ENCODE assay signal across 8 cellular contexts in genomic region chr15:58269455-58270414, GRCh38.
DNase-seq lines count a peak whose midpoint lies in the region; ATAC-seq and TF ChIP-seq lines count a peak whose summit lies in the region.

No MANE protein-coding gene starts in this region.

- no peaks in the 10 kb centered on the region for H3K9me2 ChIP-seq in MM.1S (replicated peaks; ENCODE audit: insufficient read depth, low read length)

- H3K36me3 ChIP-seq in MM.1S (replicated peaks; ENCODE audit: insufficient read depth, low read length) = no peaks in the 10 kb centered on the region
- H3K36me3 ChIP-seq in tibial artery = no peaks in the 10 kb centered on the region

- H3F3A ChIP-seq in MM.1S (ENCODE audit: insufficient read depth, low read length) = peaks cover 5% of the 10 kb centered on the region; the same call in 1 of the 2 replicates

- H3K9me3 ChIP-seq in MM.1S (replicated peaks; ENCODE audit: insufficient read depth, low read length) (no peaks in the 10 kb centered on the region), tibial artery (no peaks in the 10 kb centered on the region)

- H3K27ac ChIP-seq in MM.1S (ENCODE audit: low read length) = peak overlapping the region; percentile 53; the same call in 1 of the 2 replicates
- H3K27ac ChIP-seq in tibial artery = no peak overlapping the region

- H3K4me3 ChIP-seq in MM.1S (ENCODE audit: low read length) (no peak overlapping the region; the same call in 1 of the 2 replicates), choroid plexus epithelial cell (ENCODE audit: low read depth, low read length) (no peak overlapping the region), tibial artery (no peak overlapping the region)

- H2AFZ ChIP-seq in MM.1S (ENCODE audit: low read length) = 0 out of 2 replicates have a peak overlapping the region, but pooled peaks have one; percentile 3

- intact Hi-C loops in tibial artery (cut with DNase I; ENCODE audit: low total_unique reads) = no loop called here

- peak overlapping the region; percentile 30 for H3K4me2 ChIP-seq in MM.1S (ENCODE audit: low read depth, low read length)

- ATAC-seq in SK-N-SH treated with all-trans-retinoic acid at 6 μM for 48 hours = peak; percentile 85
- ATAC-seq in left lobe of liver = peak; percentile 95
- ATAC-seq in HG03159 (IDR thresholded peaks at IDR 0.05; ENCODE audit: unreplicated experiment) = no peak

- H3K79me2 ChIP-seq in MM.1S (ENCODE audit: low read length) = no peaks in the 10 kb centered on the region

- peak overlapping the region; percentile 2; the same call in 1 of the 2 replicates for H3K9ac ChIP-seq in MM.1S (ENCODE audit: low read length)

- DNase-seq in activated CD8-positive, alpha-beta memory T cell treated with anti-CD3 and anti-CD28 coated beads for 24 hours = peak; percentile 63
- DNase-seq in activated CD8-positive, alpha-beta memory T cell treated with anti-CD3 and anti-CD28 coated beads, Interleukin-2, amount 50 U/mL, for 4 hours = no peak
- peak; percentile 72 for DNase-seq in MM.1S
- DNase-seq in choroid plexus epithelial cell (ENCODE audit: low read depth) = peak; percentile 84
- no peak for DNase-seq in left lobe of liver (ENCODE audit: low spot score)
- no peak for DNase-seq in tibial artery

- H3K27me3 ChIP-seq in MM.1S (replicated peaks; ENCODE audit: insufficient read depth, low read length) (no peaks in the 10 kb centered on the region), tibial artery (peaks cover 0 to 1% of the 10 kb centered on the region in 2 donors)

- peaks cover 30% of the 10 kb centered on the region for H3K4me1 ChIP-seq in MM.1S (ENCODE audit: low read length)
- H3K4me1 ChIP-seq in tibial artery = no peaks in the 10 kb centered on the region

- H4K20me1 ChIP-seq in MM.1S (ENCODE audit: insufficient read depth, low read length) = no peaks in the 10 kb centered on the region

- peak; percentile 88 for TF ChIP-seq CTCF in MM.1S (IDR thresholded peaks at IDR 0.05; ENCODE audit: low read length)
- peak; percentile 92 for TF ChIP-seq CTCF in choroid plexus epithelial cell (conservative IDR thresholded peaks at IDR 0.05; ENCODE audit: low read depth, low read length)
- TF ChIP-seq CTCF in tibial artery (IDR thresholded peaks at IDR 0.05) = peak; percentile 20 to 46

TF ChIP-seq in SK-N-SH treated with all-trans-retinoic acid at 6 μM for 48 hours, 23 proteins besides CTCF, POLR2A, EP300 and RAD21:
- TF ChIP-seq OSR1 (CRISPR knock-in tag; IDR thresholded peaks at IDR 0.05) (no peak), CSDC2 (CRISPR knock-in tag; IDR thresholded peaks at IDR 0.05) (no peak), ZFP30 (CRISPR knock-in tag; IDR thresholded peaks at IDR 0.05) (no peak), TOX (CRISPR knock-in tag; IDR thresholded peaks at IDR 0.05; ENCODE audit: borderline replicate concordance) (no peak), SNAI2 (CRISPR knock-in tag; IDR thresholded peaks at IDR 0.05) (no peak), TCF4 (CRISPR knock-in tag; IDR thresholded peaks at IDR 0.05; ENCODE audit: borderline replicate concordance) (no peak), ZNF8 (CRISPR knock-in tag; IDR thresholded peaks at IDR 0.05) (no peak), POU6F1 (CRISPR knock-in tag; IDR thresholded peaks at IDR 0.05; ENCODE audit: borderline replicate concordance, low read depth) (no peak), TSHZ2 (CRISPR knock-in tag; IDR thresholded peaks at IDR 0.05) (no peak), ZNF70 (CRISPR knock-in tag; IDR thresholded peaks at IDR 0.05) (no peak), BACH2 (CRISPR knock-in tag; IDR thresholded peaks at IDR 0.05; ENCODE audit: borderline replicate concordance) (no peak)

Comparison
In these comparisons a context has a peak if more than half of its experiments do, and no peak if none do; other contexts are left out.
1. DNase-seq: peak in activated CD8-positive, alpha-beta memory T cell treated with anti-CD3 and anti-CD28 coated beads for 24 hours (single experiment), MM.1S (single experiment) and choroid plexus epithelial cell (single experiment); none in activated CD8-positive, alpha-beta memory T cell treated with anti-CD3 and anti-CD28 coated beads, Interleukin-2, amount 50 U/mL, for 4 hours (single experiment), left lobe of liver (single experiment) and tibial artery (0 of 2).
2. CTCF ChIP-seq: peak in every context shown above with its lines; median percentile 92 in choroid plexus epithelial cell; 88 in MM.1S; 33 in tibial artery.